Comparison of ENCODE assay signal across 31 cellular contexts in genomic region chr4:7394184-7394575, GRCh38. TPM values are rescaled to one million over a fixed set of nuclear protein-coding genes. Genes with fewer than 3 reads are reported as not detected.
DNase-seq lines count a peak whose midpoint lies in the region; ATAC-seq and TF ChIP-seq lines count a peak whose summit lies in the region.
"Had no signal": no experiment of that assay in that cellular context is flagged by ENCODE, and none has a peak within 500 bp of the region (broad histone marks: within the 10 kb centered on the region; RNA-seq: fewer than 3 reads in every experiment).

No MANE protein-coding gene starts in this region.

- H3K27me3 ChIP-seq in H7 (ENCODE audit: control insufficient read depth, insufficient read depth, low read length) (no peaks in the 10 kb centered on the region), esophagus squamous epithelium (peaks cover 0 to 61% (median 0%) of the 10 kb centered on the region in 4 donors)

- no peak for ATAC-seq in sciatic nerve
- ATAC-seq: GM12878, GM23338, PC-3 had no signal

- no peak for TF ChIP-seq CTCF in endothelial cell (IDR thresholded peaks at IDR 0.05; ENCODE audit: unreplicated experiment)
- no peak for TF ChIP-seq CTCF in esophagus squamous epithelium (IDR thresholded peaks at IDR 0.05)

- H3K9me3 ChIP-seq in esophagus squamous epithelium, result no peaks in the 10 kb centered on the region
- H3K9me3 ChIP-seq: HAP-1 had no signal

- H3K27ac Mint-ChIP-seq in activated CD4-positive, alpha-beta memory T cell treated with anti-CD3 and anti-CD28 coated beads, Interleukin-2, amount 10 ng/mL, durations not matched to agents 7 days and 5 days, result no peak overlapping the region
- no peak overlapping the region for H3K27ac Mint-ChIP-seq in activated CD4-positive, alpha-beta memory T cell treated with anti-CD3 and anti-CD28 coated beads for 36 hours
- H3K27ac Mint-ChIP-seq in endothelial cell (ENCODE audit: unreplicated experiment), result no peak overlapping the region
- H3K27ac Mint-ChIP-seq: B cell; CD4-positive, CD25-positive, alpha-beta regulatory T cell; GM23338; HFFc6 had no signal

- no peaks in the 10 kb centered on the region for H3K9me3 Mint-ChIP-seq in activated CD4-positive, alpha-beta memory T cell treated with anti-CD3 and anti-CD28 coated beads, Interleukin-2, amount 10 ng/mL, durations not matched to agents 7 days and 5 days
- H3K9me3 Mint-ChIP-seq in activated CD4-positive, alpha-beta memory T cell treated with anti-CD3 and anti-CD28 coated beads for 36 hours, result no peaks in the 10 kb centered on the region
- no peaks in the 10 kb centered on the region for H3K9me3 Mint-ChIP-seq in endothelial cell (ENCODE audit: unreplicated experiment)
- H3K9me3 Mint-ChIP-seq: CD4-positive, CD25-positive, alpha-beta regulatory T cell; GM23338; HFFc6 had no signal

- H3K36me3 Mint-ChIP-seq in activated CD4-positive, alpha-beta memory T cell treated with anti-CD3 and anti-CD28 coated beads, Interleukin-2, amount 10 ng/mL, durations not matched to agents 7 days and 5 days (ENCODE audit: low read depth), result no peaks in the 10 kb centered on the region
- no peaks in the 10 kb centered on the region for H3K36me3 Mint-ChIP-seq in activated CD4-positive, alpha-beta memory T cell treated with anti-CD3 and anti-CD28 coated beads for 36 hours
- no peaks in the 10 kb centered on the region for H3K36me3 Mint-ChIP-seq in endothelial cell (ENCODE audit: low read depth, unreplicated experiment)
- H3K36me3 Mint-ChIP-seq: CD4-positive, CD25-positive, alpha-beta regulatory T cell had no signal

- H3K27ac ChIP-seq in esophagus squamous epithelium, result no peak overlapping the region
- H3K27ac ChIP-seq: 22Rv1 had no signal

- no peaks in the 10 kb centered on the region for H3K4me1 Mint-ChIP-seq in activated CD4-positive, alpha-beta memory T cell treated with anti-CD3 and anti-CD28 coated beads, Interleukin-2, amount 10 ng/mL, durations not matched to agents 7 days and 5 days
- no peaks in the 10 kb centered on the region for H3K4me1 Mint-ChIP-seq in activated CD4-positive, alpha-beta memory T cell treated with anti-CD3 and anti-CD28 coated beads for 36 hours (ENCODE audit: low read depth)
- H3K4me1 Mint-ChIP-seq in endothelial cell (ENCODE audit: unreplicated experiment), result no peaks in the 10 kb centered on the region
- H3K4me1 Mint-ChIP-seq: B cell; CD4-positive, CD25-positive, alpha-beta regulatory T cell had no signal

- TF ChIP-seq POLR2A in esophagus squamous epithelium (IDR thresholded peaks at IDR 0.05), result no peak

- H3K36me3 ChIP-seq in H7 (replicated peaks; ENCODE audit: control insufficient read depth, insufficient read depth, low read length), result no peaks in the 10 kb centered on the region
- H3K36me3 ChIP-seq in esophagus squamous epithelium, result no peaks in the 10 kb centered on the region
- H3K36me3 ChIP-seq: HAP-1 had no signal

- WGBS in esophagus squamous epithelium, 2 donors, result 65 to 71% methylated on average over 3 to 6 of the region's 7 CpGs

- CTCF ChIA-PET in activated CD4-positive, alpha-beta memory T cell treated with anti-CD3 and anti-CD28 coated beads, Interleukin-2, amount 10 ng/mL, durations not matched to agents 7 days and 5 days (lab: Charles Lee), result interaction anchor here (0.6 kb wide), 1 partner anchor 408 kb away, joined by 3 read pairs; no protein-coding TSS in a partner anchor
- CTCF ChIA-PET in activated CD4-positive, alpha-beta memory T cell treated with anti-CD3 and anti-CD28 coated beads for 36 hours (lab: Charles Lee), result no interaction called here

- peaks cover 7% of the 10 kb centered on the region for H3K27me3 Mint-ChIP-seq in activated CD4-positive, alpha-beta memory T cell treated with anti-CD3 and anti-CD28 coated beads, Interleukin-2, amount 10 ng/mL, durations not matched to agents 7 days and 5 days
- peaks cover 12% of the 10 kb centered on the region for H3K27me3 Mint-ChIP-seq in activated CD4-positive, alpha-beta memory T cell treated with anti-CD3 and anti-CD28 coated beads for 36 hours
- H3K27me3 Mint-ChIP-seq in endothelial cell (ENCODE audit: unreplicated experiment), result peaks cover 3% of the 10 kb centered on the region

- intact Hi-C loops in activated CD4-positive, alpha-beta memory T cell treated with anti-CD3 and anti-CD28 coated beads for 36 hours (cut with micrococcal nuclease), result no loop called here
- intact Hi-C loops in sciatic nerve (cut with DNase I) (no loop called here), esophagus squamous epithelium (cut with DNase I) (no loop called here)

- H3K4me3 Mint-ChIP-seq in activated CD4-positive, alpha-beta memory T cell treated with anti-CD3 and anti-CD28 coated beads, Interleukin-2, amount 10 ng/mL, durations not matched to agents 7 days and 5 days, result no peak overlapping the region
- no peak overlapping the region for H3K4me3 Mint-ChIP-seq in activated CD4-positive, alpha-beta memory T cell treated with anti-CD3 and anti-CD28 coated beads for 36 hours
- H3K4me3 Mint-ChIP-seq in endothelial cell (ENCODE audit: unreplicated experiment), result no peak overlapping the region
- H3K4me3 Mint-ChIP-seq: B cell; CD4-positive, CD25-positive, alpha-beta regulatory T cell; GM23338; HFFc6 had no signal

- POLR2A ChIA-PET in activated CD4-positive, alpha-beta memory T cell treated with anti-CD3 and anti-CD28 coated beads, Interleukin-2, amount 10 ng/mL, durations not matched to agents 7 days and 5 days (lab: Charles Lee), result no interaction called here
- POLR2A ChIA-PET in activated CD4-positive, alpha-beta memory T cell treated with anti-CD3 and anti-CD28 coated beads for 36 hours (lab: Charles Lee), result no interaction called here

- DNase-seq in activated CD4-positive, alpha-beta memory T cell treated with anti-CD3 and anti-CD28 coated beads, Interleukin-2, amount 10 ng/mL, durations not matched to agents 7 days and 5 days, result peak; percentile 6
- DNase-seq in activated CD4-positive, alpha-beta memory T cell treated with anti-CD3 and anti-CD28 coated beads for 36 hours, result no peak
- DNase-seq in H7 (peak; percentile 17), endothelial cell (ENCODE audit: low spot score) (peak; percentile 0), sciatic nerve (ENCODE audit: low spot score) (peak; percentile 30), DMS53 treated with DMSO at 0.1 percent for 48 hours (lab: John Stamatoyannopoulos, UW; ENCODE audit: unreplicated experiment) (no peak), cortex of kidney (lab: John Stamatoyannopoulos, UW) (no peak), esophagus squamous epithelium (lab: John Stamatoyannopoulos, UW) (no peak)
- DNase-seq: CD4-positive, CD25-positive, alpha-beta regulatory T cell; DMS79; EL; GDM1; HFFc6; KBM-7; MV-4-11; NCI-H1105; NCI-H2029; NCI-H446 treated with DMSO at 0.1 percent for 48 hours; NCI-H526; NK-92 treated with Interleukin-12 subunit alpha and Interleukin-12 subunit beta, amount 100 ng/mL, for 24 hours; PC-3; RPMI8226; SHP77 had no signal

- peaks cover 4 to 19% (median 4%) of the 10 kb centered on the region in 3 donors for H3K4me1 ChIP-seq in esophagus squamous epithelium
- H3K4me1 ChIP-seq: HAP-1 had no signal

- H3K4me3 ChIP-seq in H7 (ENCODE audit: insufficient read depth, low read depth, low read length) (no peak overlapping the region), esophagus squamous epithelium (no peak overlapping the region)
- H3K4me3 ChIP-seq: GM12878, GM23338, HAP-1 had no signal

RNA-seq across cellular contexts. Expression of gene PSAPL1, which starts 40.5 kb away (rescaled TPM):
- total RNA-seq in activated CD4-positive, alpha-beta memory T cell treated with anti-CD3 and anti-CD28 coated beads, Interleukin-2, amount 10 ng/mL, durations not matched to agents 7 days and 5 days, result not detected
- total RNA-seq in activated CD4-positive, alpha-beta memory T cell treated with anti-CD3 and anti-CD28 coated beads for 36 hours, result not detected
- total RNA-seq in H7 (2014; rRNA removed; shearing (Covaris generic)), result 0.14 and 0.22 TPM in 2 replicates
- total RNA-seq in endothelial cell (ENCODE audit: unreplicated experiment) (not detected), sciatic nerve (0.09 TPM), esophagus squamous epithelium (under 1 TPM in 3 of 4 donors, not detected in 1; under 0.01 to 0.15 (median 0.09) TPM)
- total RNA-seq: B cell; CD4-positive, CD25-positive, alpha-beta regulatory T cell; GM12878; GM23338; HFFc6; LHCN-M2; MCF 10A; SK-MEL-5 had no signal

Comparison
In these comparisons a context has a peak if more than half of its experiments do, and no peak if none do; other contexts are left out.
1. DNase-seq: peak in activated CD4-positive, alpha-beta memory T cell treated with anti-CD3 and anti-CD28 coated beads, Interleukin-2, amount 10 ng/mL, durations not matched to agents 7 days and 5 days (single experiment), H7 (single experiment), endothelial cell (single experiment) and sciatic nerve (single experiment); none in activated CD4-positive, alpha-beta memory T cell treated with anti-CD3 and anti-CD28 coated beads for 36 hours (single experiment), DMS53 treated with DMSO at 0.1 percent for 48 hours (single experiment), cortex of kidney (single experiment) and esophagus squamous epithelium (single experiment).